Comparison of ENCODE assay signal across 21 cellular contexts in the genomic region with DNA sequence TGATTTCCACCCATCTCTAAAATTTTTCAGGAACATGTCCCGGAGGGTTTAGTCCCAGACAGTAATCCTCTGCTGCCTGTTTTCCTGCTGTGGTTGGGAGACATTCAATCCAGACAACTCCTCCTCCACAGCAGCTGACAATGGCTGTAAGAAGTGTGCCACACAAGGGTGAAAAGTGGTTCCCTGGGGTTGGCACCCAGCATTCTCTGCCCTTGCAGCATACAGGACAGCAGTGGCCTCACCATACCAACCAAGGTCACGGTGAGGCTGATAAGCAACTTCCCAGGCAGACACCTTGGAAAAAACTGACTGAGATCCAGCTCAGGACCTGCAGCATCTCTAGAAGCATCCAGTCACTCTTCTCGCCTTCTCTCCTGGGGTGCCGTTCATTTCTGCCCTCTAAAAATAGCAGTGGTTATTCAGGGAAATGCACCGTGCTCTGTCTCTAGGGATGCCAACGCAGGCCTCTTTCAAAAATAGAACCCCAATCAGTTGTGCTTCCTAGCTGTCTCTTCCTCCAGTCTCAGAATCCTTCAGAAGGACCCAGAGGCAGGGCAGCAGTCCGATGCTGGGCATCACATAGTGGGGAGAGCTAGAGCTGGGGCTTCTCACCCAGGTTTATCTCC.
"Had no signal": no experiment of that assay in that cellular context is flagged by ENCODE, and none has a peak within 500 bp of the region (broad histone marks: within the 10 kb centered on the region; RNA-seq: fewer than 3 reads in every experiment).

No MANE protein-coding gene starts in this region.

- H3K27me3 ChIP-seq: adrenal gland, breast epithelium, left lung, ovary, right lobe of liver, stomach, suprapubic skin, vagina had no signal

- H3K9me3 ChIP-seq: adrenal gland, ovary, prostate gland, right lobe of liver, suprapubic skin, vagina had no signal

- ATAC-seq: activated T-helper 17 cell treated with anti-CD3 and anti-CD28 coated beads, Interleukin-2, amount 50 U/mL, for 72 hours; natural killer cell treated with Interleukin-12 subunit alpha and Interleukin-12 subunit beta and Interleukin-15 and Interleukin-18, amount 100 ng/mL, for 72 hours; right lobe of liver; stimulated activated memory B cell treated with anti-CD40 and anti-IgM and Interleukin-4, amounts not matched to agents 10 μg/mL and 1 μg/mL and 100 μg/mL, for 72 hours had no signal

- H3K4me1 ChIP-seq: adrenal gland, breast epithelium, left lung, prostate gland, right lobe of liver, stomach, suprapubic skin had no signal

- DNase-seq: activated CD8-positive, alpha-beta memory T cell treated with anti-CD3 and anti-CD28 coated beads for 24 hours; activated CD8-positive, alpha-beta memory T cell treated with anti-CD3 and anti-CD28 coated beads, Interleukin-2, amount 50 U/mL, for 4 hours; activated T-cell treated with anti-CD3 and anti-CD28 coated beads, Interleukin-2, amount 50 U/mL, for 24 hours; adrenal gland; cerebellar nuclear complex; cortex of kidney; immature natural killer cell; left lung; ovary; right lobe of liver; small intestine; stimulated activated CD4-positive, alpha-beta T cell treated with anti-CD3 and anti-CD28 coated beads, Interleukin-2, amount 100 ng/mL, for 24 hours; stomach; T-helper 9 cell had no signal

- H3K27ac ChIP-seq: adrenal gland, breast epithelium, left lung, ovary, prostate gland, right lobe of liver, stomach, suprapubic skin, vagina had no signal

- H3K36me3 ChIP-seq: adrenal gland, breast epithelium, left lung, ovary, prostate gland, right lobe of liver, stomach, suprapubic skin, vagina had no signal

- H3K4me3 ChIP-seq: adrenal gland, breast epithelium, left lung, ovary, prostate gland, right lobe of liver, stomach, suprapubic skin, vagina had no signal
